Comparison of ENCODE assay signal across 1 cellular context in the genomic region with DNA sequence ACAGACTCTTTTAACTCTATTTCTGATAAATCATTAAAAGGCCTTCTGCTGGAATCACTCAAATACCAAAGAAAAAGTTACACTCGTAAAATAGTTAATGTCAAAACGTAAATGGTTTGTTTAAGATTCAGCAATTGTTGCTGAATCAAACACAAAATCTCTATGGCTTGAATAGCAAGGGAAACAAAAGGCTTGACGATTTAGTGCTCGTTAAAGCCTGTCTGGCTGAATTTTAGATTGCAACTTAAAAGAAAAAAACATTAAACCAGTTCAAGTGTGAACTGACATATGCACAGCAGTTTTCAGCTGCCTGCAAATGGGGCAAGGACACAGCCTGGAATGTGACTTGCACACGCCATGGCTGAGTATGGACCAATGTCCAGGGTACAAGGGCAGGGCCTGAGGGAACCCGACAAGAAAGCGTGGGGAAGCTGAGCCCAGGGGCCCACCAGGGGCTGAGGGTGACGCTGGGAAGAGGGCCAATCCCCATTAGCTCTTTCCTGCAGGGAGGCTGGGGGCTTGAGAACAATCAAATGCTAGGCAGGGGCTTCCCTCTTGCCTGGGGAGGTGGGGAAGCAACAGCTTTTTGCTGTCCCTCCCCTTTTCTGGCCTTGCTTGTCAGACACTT.
A peak's percentile ranks its signal among the peaks of the same experiment; 100 is the strongest.
TF ChIP-seq lines count a peak whose summit lies in the region.

No MANE protein-coding gene starts in this region.

TF ChIP-seq in HepG2, 621 proteins besides CTCF, POLR2A, EP300 and RAD21 (continued from another document and continues in another):
- TF ChIP-seq HOXD1 (CRISPR knock-in tag; IDR thresholded peaks at IDR 0.05) (no peak), MXI1 (IDR thresholded peaks at IDR 0.05; ENCODE audit: borderline replicate concordance, low read depth, low read length) (peak; percentile 45; the same call in 1 of the 3 replicates), HES4 (CRISPR knock-in tag; IDR thresholded peaks at IDR 0.05; ENCODE audit: borderline replicate concordance) (no peak), HDAC1 (CRISPR knock-in tag; IDR thresholded peaks at IDR 0.05) (peak; percentile 57; the same call in 1 of the 2 replicates), CBX2 (IDR thresholded peaks at IDR 0.05; ENCODE audit: low read depth, low read length) (no peak), CBX2 (CRISPR knock-in tag; IDR thresholded peaks at IDR 0.05; ENCODE audit: low read depth) (no peak), ZNF142 (CRISPR knock-in tag; IDR thresholded peaks at IDR 0.05) (no peak), ZNF350 (CRISPR knock-in tag; IDR thresholded peaks at IDR 0.05; ENCODE audit: borderline replicate concordance, low read depth) (no peak), NAIF1 (CRISPR knock-in tag; IDR thresholded peaks at IDR 0.05; ENCODE audit: borderline replicate concordance) (no peak), ZNF839 (CRISPR knock-in tag; IDR thresholded peaks at IDR 0.05; ENCODE audit: borderline replicate concordance) (no peak), ATF5 (CRISPR knock-in tag; IDR thresholded peaks at IDR 0.05; ENCODE audit: low read depth) (no peak), NKX3-1 (CRISPR knock-in tag; IDR thresholded peaks at IDR 0.05) (no peak; the same call in 1 of the 2 replicates), ZNF672 (CRISPR knock-in tag; IDR thresholded peaks at IDR 0.05) (no peak), SOX5 (CRISPR knock-in tag; IDR thresholded peaks at IDR 0.05; ENCODE audit: borderline replicate concordance) (peak; percentile 46; the same call in 1 of the 2 replicates), PREB (CRISPR knock-in tag; IDR thresholded peaks at IDR 0.05) (no peak), ZNF709 (CRISPR knock-in tag; IDR thresholded peaks at IDR 0.05) (no peak), ZNF335 (CRISPR knock-in tag; IDR thresholded peaks at IDR 0.05) (no peak), NFKBIZ (CRISPR knock-in tag; IDR thresholded peaks at IDR 0.05) (no peak), DPF2 (CRISPR knock-in tag; IDR thresholded peaks at IDR 0.05; ENCODE audit: borderline replicate concordance, low read depth) (peak; percentile 69; the same call in 1 of the 2 replicates), TBX3 (IDR thresholded peaks at IDR 0.05; ENCODE audit: borderline replicate concordance) (0 out of 2 replicates have a peak, but pooled peaks have one; percentile 20), MAX (IDR thresholded peaks at IDR 0.05) (peak; percentile 62; the same call in 1 of the 2 replicates), MLLT10 (CRISPR knock-in tag; IDR thresholded peaks at IDR 0.05) (no peak), HNRNPLL (IDR thresholded peaks at IDR 0.05; ENCODE audit: low read depth, low read length, poor library complexity, severe bottlenecking) (no peak), ZBTB25 (CRISPR knock-in tag; IDR thresholded peaks at IDR 0.05) (no peak), U2AF1 (optimal IDR thresholded peaks at IDR 0.05; ENCODE audit: low read depth, low read length) (no peak), ZNF691 (CRISPR knock-in tag; IDR thresholded peaks at IDR 0.05; ENCODE audit: borderline replicate concordance, low read depth) (0 out of 2 replicates have a peak, but pooled peaks have one; percentile 29), BHLHE40 (IDR thresholded peaks at IDR 0.05; ENCODE audit: low read length) (peak; percentile 71; the same call in 1 of the 2 replicates), SP2 (CRISPR knock-in tag; IDR thresholded peaks at IDR 0.05) (no peak)
- TF ChIP-seq, protein P1, sequence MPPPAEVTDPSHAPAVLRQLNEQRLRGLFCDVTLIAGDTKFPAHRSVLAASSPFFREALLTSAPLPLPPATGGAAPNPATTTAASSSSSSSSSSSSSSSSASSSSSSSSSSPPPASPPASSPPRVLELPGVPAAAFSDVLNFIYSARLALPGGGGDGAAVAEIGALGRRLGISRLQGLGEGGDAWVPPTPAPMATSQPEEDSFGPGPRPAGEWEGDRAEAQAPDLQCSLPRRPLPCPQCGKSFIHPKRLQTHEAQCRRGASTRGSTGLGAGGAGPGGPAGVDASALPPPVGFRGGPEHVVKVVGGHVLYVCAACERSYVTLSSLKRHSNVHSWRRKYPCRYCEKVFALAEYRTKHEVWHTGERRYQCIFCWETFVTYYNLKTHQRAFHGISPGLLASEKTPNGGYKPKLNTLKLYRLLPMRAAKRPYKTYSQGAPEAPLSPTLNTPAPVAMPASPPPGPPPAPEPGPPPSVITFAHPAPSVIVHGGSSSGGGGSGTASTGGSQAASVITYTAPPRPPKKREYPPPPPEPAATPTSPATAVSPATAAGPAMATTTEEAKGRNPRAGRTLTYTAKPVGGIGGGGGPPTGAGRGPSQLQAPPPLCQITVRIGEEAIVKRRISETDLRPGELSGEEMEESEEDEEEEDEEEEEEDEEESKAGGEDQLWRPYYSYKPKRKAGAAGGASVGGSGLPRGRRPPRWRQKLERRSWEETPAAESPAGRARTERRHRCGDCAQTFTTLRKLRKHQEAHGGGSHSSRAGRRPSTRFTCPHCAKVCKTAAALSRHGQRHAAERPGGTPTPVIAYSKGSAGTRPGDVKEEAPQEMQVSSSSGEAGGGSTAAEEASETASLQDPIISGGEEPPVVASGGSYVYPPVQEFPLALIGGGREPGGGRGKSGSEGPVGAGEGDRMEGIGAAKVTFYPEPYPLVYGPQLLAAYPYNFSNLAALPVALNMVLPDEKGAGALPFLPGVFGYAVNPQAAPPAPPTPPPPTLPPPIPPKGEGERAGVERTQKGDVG (CRISPR knock-in tag; IDR thresholded peaks at IDR 0.05; ENCODE audit: borderline replicate concordance): no peak
- TF ChIP-seq, protein P2, sequence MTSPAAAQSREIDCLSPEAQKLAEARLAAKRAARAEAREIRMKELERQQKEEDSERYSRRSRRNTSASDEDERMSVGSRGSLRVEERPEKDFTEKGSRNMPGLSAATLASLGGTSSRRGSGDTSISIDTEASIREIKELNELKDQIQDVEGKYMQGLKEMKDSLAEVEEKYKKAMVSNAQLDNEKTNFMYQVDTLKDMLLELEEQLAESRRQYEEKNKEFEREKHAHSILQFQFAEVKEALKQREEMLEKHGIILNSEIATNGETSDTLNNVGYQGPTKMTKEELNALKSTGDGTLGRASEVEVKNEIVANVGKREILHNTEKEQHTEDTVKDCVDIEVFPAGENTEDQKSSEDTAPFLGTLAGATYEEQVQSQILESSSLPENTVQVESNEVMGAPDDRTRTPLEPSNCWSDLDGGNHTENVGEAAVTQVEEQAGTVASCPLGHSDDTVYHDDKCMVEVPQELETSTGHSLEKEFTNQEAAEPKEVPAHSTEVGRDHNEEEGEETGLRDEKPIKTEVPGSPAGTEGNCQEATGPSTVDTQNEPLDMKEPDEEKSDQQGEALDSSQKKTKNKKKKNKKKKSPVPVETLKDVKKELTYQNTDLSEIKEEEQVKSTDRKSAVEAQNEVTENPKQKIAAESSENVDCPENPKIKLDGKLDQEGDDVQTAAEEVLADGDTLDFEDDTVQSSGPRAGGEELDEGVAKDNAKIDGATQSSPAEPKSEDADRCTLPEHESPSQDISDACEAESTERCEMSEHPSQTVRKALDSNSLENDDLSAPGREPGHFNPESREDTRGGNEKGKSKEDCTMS (CRISPR knock-in tag; conservative IDR thresholded peaks at IDR 0.05): no peak
- TF ChIP-seq, protein P3, sequence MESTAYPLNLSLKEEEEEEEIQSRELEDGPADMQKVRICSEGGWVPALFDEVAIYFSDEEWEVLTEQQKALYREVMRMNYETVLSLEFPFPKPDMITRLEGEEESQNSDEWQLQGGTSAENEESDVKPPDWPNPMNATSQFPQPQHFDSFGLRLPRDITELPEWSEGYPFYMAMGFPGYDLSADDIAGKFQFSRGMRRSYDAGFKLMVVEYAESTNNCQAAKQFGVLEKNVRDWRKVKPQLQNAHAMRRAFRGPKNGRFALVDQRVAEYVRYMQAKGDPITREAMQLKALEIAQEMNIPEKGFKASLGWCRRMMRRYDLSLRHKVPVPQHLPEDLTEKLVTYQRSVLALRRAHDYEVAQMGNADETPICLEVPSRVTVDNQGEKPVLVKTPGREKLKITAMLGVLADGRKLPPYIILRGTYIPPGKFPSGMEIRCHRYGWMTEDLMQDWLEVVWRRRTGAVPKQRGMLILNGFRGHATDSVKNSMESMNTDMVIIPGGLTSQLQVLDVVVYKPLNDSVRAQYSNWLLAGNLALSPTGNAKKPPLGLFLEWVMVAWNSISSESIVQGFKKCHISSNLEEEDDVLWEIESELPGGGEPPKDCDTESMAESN (CRISPR knock-in tag; conservative IDR thresholded peaks at IDR 0.05): no peak
- TF ChIP-seq, protein P4, sequence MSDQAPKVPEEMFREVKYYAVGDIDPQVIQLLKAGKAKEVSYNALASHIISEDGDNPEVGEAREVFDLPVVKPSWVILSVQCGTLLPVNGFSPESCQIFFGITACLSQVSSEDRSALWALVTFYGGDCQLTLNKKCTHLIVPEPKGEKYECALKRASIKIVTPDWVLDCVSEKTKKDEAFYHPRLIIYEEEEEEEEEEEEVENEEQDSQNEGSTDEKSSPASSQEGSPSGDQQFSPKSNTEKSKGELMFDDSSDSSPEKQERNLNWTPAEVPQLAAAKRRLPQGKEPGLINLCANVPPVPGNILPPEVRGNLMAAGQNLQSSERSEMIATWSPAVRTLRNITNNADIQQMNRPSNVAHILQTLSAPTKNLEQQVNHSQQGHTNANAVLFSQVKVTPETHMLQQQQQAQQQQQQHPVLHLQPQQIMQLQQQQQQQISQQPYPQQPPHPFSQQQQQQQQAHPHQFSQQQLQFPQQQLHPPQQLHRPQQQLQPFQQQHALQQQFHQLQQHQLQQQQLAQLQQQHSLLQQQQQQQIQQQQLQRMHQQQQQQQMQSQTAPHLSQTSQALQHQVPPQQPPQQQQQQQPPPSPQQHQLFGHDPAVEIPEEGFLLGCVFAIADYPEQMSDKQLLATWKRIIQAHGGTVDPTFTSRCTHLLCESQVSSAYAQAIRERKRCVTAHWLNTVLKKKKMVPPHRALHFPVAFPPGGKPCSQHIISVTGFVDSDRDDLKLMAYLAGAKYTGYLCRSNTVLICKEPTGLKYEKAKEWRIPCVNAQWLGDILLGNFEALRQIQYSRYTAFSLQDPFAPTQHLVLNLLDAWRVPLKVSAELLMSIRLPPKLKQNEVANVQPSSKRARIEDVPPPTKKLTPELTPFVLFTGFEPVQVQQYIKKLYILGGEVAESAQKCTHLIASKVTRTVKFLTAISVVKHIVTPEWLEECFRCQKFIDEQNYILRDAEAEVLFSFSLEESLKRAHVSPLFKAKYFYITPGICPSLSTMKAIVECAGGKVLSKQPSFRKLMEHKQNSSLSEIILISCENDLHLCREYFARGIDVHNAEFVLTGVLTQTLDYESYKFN (CRISPR knock-in tag; conservative IDR thresholded peaks at IDR 0.05): peak; percentile 85
